Comparison of ENCODE assay signal across 31 cellular contexts in the genomic region with DNA sequence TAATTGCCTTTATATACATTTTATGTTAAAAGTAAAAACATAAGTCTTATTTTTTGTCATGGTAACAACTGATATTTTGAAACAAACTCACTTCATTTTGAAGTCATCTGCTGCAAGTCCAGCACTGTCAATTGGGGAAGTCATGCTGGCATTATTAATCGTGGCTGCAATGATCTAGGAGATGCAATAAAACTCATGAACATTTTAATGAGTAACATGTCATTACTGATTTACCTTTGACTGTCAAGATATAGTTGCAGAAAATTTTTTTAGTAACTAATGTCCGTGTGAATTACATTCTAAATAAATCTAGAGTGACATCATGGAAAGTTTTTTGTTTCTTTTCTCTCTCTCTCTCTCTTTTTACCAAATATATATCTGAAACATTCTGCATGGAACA. TPM values are rescaled to one million over a fixed set of nuclear protein-coding genes. Genes with fewer than 3 reads are reported as not detected.
"Had no signal": no experiment of that assay in that cellular context is flagged by ENCODE, and none has a peak within 500 bp of the region (broad histone marks: within the 10 kb centered on the region; RNA-seq: fewer than 3 reads in every experiment).

No MANE protein-coding gene starts in this region.

- H2AFZ ChIP-seq: parathyroid adenoma had no signal

- H3K27me3 ChIP-seq: colonic mucosa, testis, tibial nerve, upper lobe of right lung, vagina had no signal

- H3K36me3 ChIP-seq: colonic mucosa, heart right ventricle, prostate gland, tibial nerve, upper lobe of right lung, vagina had no signal

- ATAC-seq: heart right ventricle; left cardiac atrium; left ventricle myocardium superior; stimulated activated naive B cell treated with anti-CD40 and anti-IgM and Interleukin-4, amounts not matched to agents 10 μg/mL and 1 μg/mL and 100 μg/mL, for 72 hours; stimulated activated naive CD8-positive, alpha-beta T cell treated with anti-CD3 and anti-CD28 coated beads, Interleukin-15, amount 100 ng/mL, for 72 hours; upper lobe of right lung had no signal

- H3K9me3 ChIP-seq: colonic mucosa, heart right ventricle, prostate gland, testis, tibial nerve, upper lobe of right lung, vagina had no signal

- H3K27ac Mint-ChIP-seq: endodermal cell; stimulated activated naive B cell treated with anti-CD40 and anti-IgM and Interleukin-4, amounts not matched to agents 10 μg/mL and 1 μg/mL and 100 μg/mL, for 72 hours; stimulated activated naive CD8-positive, alpha-beta T cell treated with anti-CD3 and anti-CD28 coated beads, Interleukin-15, amount 100 ng/mL, for 72 hours had no signal

- H3K4me3 ChIP-seq: colonic mucosa, heart right ventricle, lung, prostate gland, testis, tibial nerve, upper lobe of right lung, vagina had no signal

- H3K79me2 ChIP-seq: parathyroid adenoma had no signal

- H3K9me3 Mint-ChIP-seq: nephron; stimulated activated naive B cell treated with anti-CD40 and anti-IgM and Interleukin-4, amounts not matched to agents 10 μg/mL and 1 μg/mL and 100 μg/mL, for 72 hours; stimulated activated naive CD8-positive, alpha-beta T cell treated with anti-CD3 and anti-CD28 coated beads, Interleukin-15, amount 100 ng/mL, for 72 hours had no signal

- FAIRE-seq: endothelial cell of umbilical vein had no signal

- DNase-seq: colonic mucosa; effector CD4-positive, alpha-beta T cell; endodermal cell; foreskin melanocyte; heart right ventricle; hypothalamus; islet precursor cell; left cardiac atrium; left ventricle myocardium superior; mesendoderm; naive B cell; occipital lobe; stimulated activated CD4-positive, alpha-beta T cell treated with anti-CD3 and anti-CD28 coated beads, Interleukin-2, amount 100 ng/mL, for 24 hours; stimulated activated CD4-positive, alpha-beta T cell treated with anti-CD3 and anti-CD28 coated beads, Interleukin-4, amount 100 ng/mL, for 4 hours; stimulated activated naive B cell treated with anti-CD40 and anti-IgM and Interleukin-4, amounts not matched to agents 10 μg/mL and 1 μg/mL and 100 μg/mL, for 72 hours; stimulated activated naive CD8-positive, alpha-beta T cell treated with anti-CD3 and anti-CD28 coated beads, Interleukin-15, amount 100 ng/mL, for 72 hours; testis; upper lobe of right lung had no signal

- H3K9ac ChIP-seq: parathyroid adenoma had no signal

- H3K4me3 Mint-ChIP-seq: endodermal cell; naive B cell; nephron; stimulated activated naive B cell treated with anti-CD40 and anti-IgM and Interleukin-4, amounts not matched to agents 10 μg/mL and 1 μg/mL and 100 μg/mL, for 72 hours; stimulated activated naive CD8-positive, alpha-beta T cell treated with anti-CD3 and anti-CD28 coated beads, Interleukin-15, amount 100 ng/mL, for 72 hours had no signal

- H3K4me1 Mint-ChIP-seq: naive B cell; nephron; stimulated activated naive B cell treated with anti-CD40 and anti-IgM and Interleukin-4, amounts not matched to agents 10 μg/mL and 1 μg/mL and 100 μg/mL, for 72 hours; stimulated activated naive CD8-positive, alpha-beta T cell treated with anti-CD3 and anti-CD28 coated beads, Interleukin-15, amount 100 ng/mL, for 72 hours had no signal

- H3K27ac ChIP-seq: colonic mucosa, heart right ventricle, parathyroid adenoma, prostate gland, testis, upper lobe of right lung had no signal

- H3K4me1 ChIP-seq: colonic mucosa, heart right ventricle, parathyroid adenoma, prostate gland, testis, upper lobe of right lung had no signal

RNA-seq across cellular contexts. Expression of a gene that starts 17.4 kb away (rescaled TPM):
- total RNA-seq: dermis microvascular lymphatic vessel endothelial cell, endodermal cell, endothelial cell of umbilical vein, glomerular endothelial cell, heart right ventricle, left cardiac atrium, left ventricle myocardium superior, lung, occipital lobe, prostate gland, skeletal muscle tissue, subcutaneous adipose tissue, upper lobe of right lung had no signal
- polyA plus RNA-seq: endothelial cell of umbilical vein, heart right ventricle had no signal

RNA-seq across cellular contexts. Expression of a gene that starts 34.2 kb away (rescaled TPM):
- total RNA-seq: colonic mucosa, dermis microvascular lymphatic vessel endothelial cell, endodermal cell, endothelial cell of umbilical vein, glomerular endothelial cell, heart right ventricle, left cardiac atrium, left ventricle myocardium superior, lung, occipital lobe, sciatic nerve, skeletal muscle tissue, subcutaneous adipose tissue, upper lobe of right lung, vagina had no signal
- polyA plus RNA-seq: endothelial cell of umbilical vein, esophagus, heart right ventricle, lung had no signal

RNA-seq across cellular contexts. Expression of a gene that starts 51.1 kb away (rescaled TPM):
- total RNA-seq: colonic mucosa, dermis microvascular lymphatic vessel endothelial cell, endodermal cell, endothelial cell of umbilical vein, glomerular endothelial cell, heart right ventricle, left cardiac atrium, left ventricle myocardium superior, lung, occipital lobe, sciatic nerve, skeletal muscle tissue, subcutaneous adipose tissue, tibial nerve, upper lobe of right lung, vagina had no signal
- polyA plus RNA-seq: endothelial cell of umbilical vein, esophagus, heart right ventricle, lung had no signal

RNA-seq across cellular contexts. Expression of a gene that starts 55.9 kb away (rescaled TPM):
- total RNA-seq: endothelial cell of umbilical vein, glomerular endothelial cell, left ventricle myocardium superior, vagina had no signal
- polyA plus RNA-seq: endothelial cell of umbilical vein had no signal
